8 cellular contexts compared by ENCODE assay signal in genomic region chr14:21454843-21455550, GRCh38. TPM values are rescaled to one million over a fixed set of nuclear protein-coding genes. Genes with fewer than 3 reads are reported as not detected.
DNase-seq lines count a peak whose midpoint lies in the region; ATAC-seq and TF ChIP-seq lines count a peak whose summit lies in the region.

No MANE protein-coding gene starts in this region.

- peaks cover 6% of the 10 kb centered on the region; the same call in 1 of the 2 replicates for H3K4me1 ChIP-seq in SJSA1 (replicated peaks)
- peaks cover 0 to 2% of the 10 kb centered on the region in 2 donors for H3K4me1 ChIP-seq in esophagus (ENCODE audit: control insufficient read depth in 2 of 2, insufficient read depth in 2 of 2, low read length in 1 of 2)
- peaks cover 4% of the 10 kb centered on the region for H3K4me1 ChIP-seq in ovary (ENCODE audit: insufficient read depth)

- no peak for TF ChIP-seq EP300 in ovary (IDR thresholded peaks at IDR 0.05)

- 18% methylated on average over 15 of the region's 15 CpGs for WGBS in esophagus, 2 donors
- WGBS in ovary, 3 donors, result 12 to 20% (median 15%) methylated on average over 15 of the region's 15 CpGs

- H3K36me3 ChIP-seq in SJSA1 (peaks cover 6% of the 10 kb centered on the region), esophagus (ENCODE audit: control insufficient read depth in 2 of 2, insufficient read depth in 2 of 2, low read length in 1 of 2) (no peaks in the 10 kb centered on the region), ovary (no peaks in the 10 kb centered on the region)

- DNase-seq in NCI-H748 (lab: John Stamatoyannopoulos, UW; ENCODE audit: unreplicated experiment) (peak; percentile 44), NCI-H748 treated with DMSO at 0.1 percent for 48 hours (lab: John Stamatoyannopoulos, UW) (no peak), SJSA1 (ENCODE audit: low read depth in 1 of 2, low spot score in 2 of 2) (peak in 1 of 2 experiments; percentile 4), ovary (no peak)
- DNase-seq in activated effector memory CD4-positive, alpha-beta T cell treated with anti-CD3 and anti-CD28 coated beads, Interleukin-2, amount 50 U/mL, for 16 hours, result no peak

- intact Hi-C loops in ovary (cut with DNase I), result loop anchor here in 1 of 4 donors (10.0 kb wide), 1 partner anchor 100 kb away; no protein-coding TSS in a partner anchor

- no peak for ATAC-seq in GM18907 (IDR thresholded peaks at IDR 0.05; ENCODE audit: unreplicated experiment)
- ATAC-seq in GM19455 (IDR thresholded peaks at IDR 0.05; ENCODE audit: unreplicated experiment), result no peak

- no peaks in the 10 kb centered on the region for H3K9me3 ChIP-seq in SJSA1 (replicated peaks)
- H3K9me3 ChIP-seq in esophagus (ENCODE audit: control insufficient read depth in 2 of 2, insufficient read depth in 1 of 2, low read depth in 1 of 2, low read length in 1 of 2), result no peaks in the 10 kb centered on the region
- H3K9me3 ChIP-seq in ovary, result no peaks in the 10 kb centered on the region

- TF ChIP-seq POLR2A in ovary (IDR thresholded peaks at IDR 0.05), result no peak

- peak overlapping the region; percentile 55 for H3K4me3 ChIP-seq in SJSA1
- H3K4me3 ChIP-seq in esophagus (ENCODE audit: low read depth in 1 of 2, low read length in 2 of 2), result peak overlapping the region; percentile 74 to 99
- peak overlapping the region; percentile 91 for H3K4me3 ChIP-seq in ovary

- H3K27me3 ChIP-seq in SJSA1 (replicated peaks), result no peaks in the 10 kb centered on the region
- H3K27me3 ChIP-seq in esophagus (ENCODE audit: control insufficient read depth in 1 of 2, insufficient read depth in 2 of 2, low read length in 2 of 2), result no peaks in the 10 kb centered on the region
- H3K27me3 ChIP-seq in ovary, result no peaks in the 10 kb centered on the region

- TF ChIP-seq CTCF in ovary (IDR thresholded peaks at IDR 0.05), result no peak

- no peak overlapping the region for H3K27ac ChIP-seq in SJSA1
- peak overlapping the region; percentile 92 to 99 for H3K27ac ChIP-seq in esophagus (ENCODE audit: low read depth in 2 of 2, low read length in 1 of 2)
- no peak overlapping the region for H3K27ac ChIP-seq in ovary

RNA-seq across cellular contexts. Expression of gene CHD8, which starts 0.9 kb away (rescaled TPM):
- 23.7 and 41.0 TPM in 2 replicates for total RNA-seq in SJSA1 (2014; rRNA removed; shearing (Covaris generic))
- 10 to 100 TPM; 22.4 to 27.2 TPM for polyA plus RNA-seq in esophagus
- total RNA-seq in ovary, result 10 to 100 TPM; 36.0 to 79.3 (median 66.9) TPM
- polyA plus RNA-seq in ovary, result 10 to 100 TPM; 27.1 to 56.6 TPM

RNA-seq across cellular contexts. Expression of gene RAB2B, which starts 21.8 kb away (rescaled TPM):
- total RNA-seq in SJSA1 (2014; rRNA removed; shearing (Covaris generic)), result 15.4 and 28.3 TPM in 2 replicates
- polyA plus RNA-seq in esophagus (1 to 10 TPM; 6.8 to 7.0 TPM), ovary (10 to 100 TPM; 15.8 to 53.7 TPM)
- total RNA-seq in ovary, result 10 to 100 TPM; 18.4 to 28.7 (median 25.0) TPM

RNA-seq across cellular contexts. Expression of gene TOX4, which starts 22.0 kb away (rescaled TPM):
- total RNA-seq in SJSA1 (2014; rRNA removed; shearing (Covaris generic)), result 18.1 and 23.2 TPM in 2 replicates
- polyA plus RNA-seq in esophagus (10 to 100 TPM; 16.6 to 36.0 TPM), ovary (10 to 100 TPM; 21.8 to 73.8 TPM)
- 10 to 100 TPM; 22.7 to 75.3 (median 64.4) TPM for total RNA-seq in ovary

RNA-seq across cellular contexts. Expression of gene METTL3, which starts 56.1 kb away (rescaled TPM):
- 39.8 and 51.8 TPM in 2 replicates for total RNA-seq in SJSA1 (2014; rRNA removed; shearing (Covaris generic))
- polyA plus RNA-seq in esophagus (10 to 100 TPM; 26.0 to 34.6 TPM), ovary (10 to 100 TPM; 36.3 to 37.0 TPM)
- 10 to 100 TPM; 40.4 to 61.5 (median 44.7) TPM for total RNA-seq in ovary

Comparison
In these comparisons a context has a peak if more than half of its experiments do, and no peak if none do; other contexts are left out.
1. H3K27ac ChIP-seq: peak in esophagus (2 of 2); none in SJSA1 (single experiment) and ovary (0 of 2).
2. Peak in every context shown above with its lines, with median percentiles within 50 percentile points of each other: H3K4me3 ChIP-seq.